2 cellular contexts compared by ENCODE assay signal in genomic region chr4:69860007-69860406, GRCh38.
TF ChIP-seq lines count a peak whose summit lies in the region.

Gene SULT1E1, minus strand, starts transcription at chr4:69860145. Its CDS starts 2,501 bp downstream, at chr4:69857644.

TF ChIP-seq in H1, 55 proteins besides CTCF, POLR2A, EP300 and RAD21:
- peak; percentile 75 for TF ChIP-seq CEBPB (IDR thresholded peaks at IDR 0.05; ENCODE audit: low read depth, low read length)
- no peak for TF ChIP-seq MAX (IDR thresholded peaks at IDR 0.05)

TF ChIP-seq in HepG2, 621 proteins besides CTCF, POLR2A, EP300 and RAD21:
- TF ChIP-seq ZXDC (CRISPR knock-in tag; IDR thresholded peaks at IDR 0.05) (no peak), MATR3 (CRISPR knock-in tag; IDR thresholded peaks at IDR 0.05) (no peak), ZNF33A (CRISPR knock-in tag; IDR thresholded peaks at IDR 0.05; ENCODE audit: borderline replicate concordance) (no peak), MAFG (CRISPR knock-in tag; IDR thresholded peaks at IDR 0.05) (no peak), PBX2 (CRISPR knock-in tag; IDR thresholded peaks at IDR 0.05) (no peak), CEBPB (IDR thresholded peaks at IDR 0.05; ENCODE audit: borderline replicate concordance, low read depth, low read length) (peak; percentile 42; the same call in 1 of the 2 replicates), CEBPG (CRISPR knock-in tag; IDR thresholded peaks at IDR 0.05) (peak; percentile 61), ZBTB7A (CRISPR knock-in tag; IDR thresholded peaks at IDR 0.05) (no peak), ZSCAN25 (CRISPR knock-in tag; IDR thresholded peaks at IDR 0.05) (no peak), FOXA1 (IDR thresholded peaks at IDR 0.05) (no peak), FOXA1 (CRISPR knock-in tag; IDR thresholded peaks at IDR 0.05) (no peak), ZNF12 (CRISPR knock-in tag; IDR thresholded peaks at IDR 0.05) (peak; percentile 49; the same call in 1 of the 2 replicates), HMGXB4 (CRISPR knock-in tag; IDR thresholded peaks at IDR 0.05; ENCODE audit: borderline replicate concordance in 1 of 2, low read depth in 1 of 2) (no peak), PRDM10 (CRISPR knock-in tag; IDR thresholded peaks at IDR 0.05; ENCODE audit: low read depth) (no peak), TFDP2 (CRISPR knock-in tag; IDR thresholded peaks at IDR 0.05) (no peak), ZNF513 (CRISPR knock-in tag; conservative IDR thresholded peaks at IDR 0.05) (no peak), ATF4 (CRISPR knock-in tag; IDR thresholded peaks at IDR 0.05) (peak in 1 of 2 experiments; percentile 40; a peak in 2 of 4 replicates), NCOA2 (CRISPR knock-in tag; IDR thresholded peaks at IDR 0.05) (no peak), RFXANK (CRISPR knock-in tag; IDR thresholded peaks at IDR 0.05) (no peak), HINFP (CRISPR knock-in tag; IDR thresholded peaks at IDR 0.05; ENCODE audit: low read depth) (no peak), EHMT2 (IDR thresholded peaks at IDR 0.05; ENCODE audit: borderline replicate concordance, low read depth, low read length) (no peak), MLXIP (CRISPR knock-in tag; IDR thresholded peaks at IDR 0.05; ENCODE audit: borderline replicate concordance) (no peak), ZNF713 (CRISPR knock-in tag; IDR thresholded peaks at IDR 0.05) (no peak)
